Comparison of ENCODE assay signal across 9 cellular contexts in the genomic region with DNA sequence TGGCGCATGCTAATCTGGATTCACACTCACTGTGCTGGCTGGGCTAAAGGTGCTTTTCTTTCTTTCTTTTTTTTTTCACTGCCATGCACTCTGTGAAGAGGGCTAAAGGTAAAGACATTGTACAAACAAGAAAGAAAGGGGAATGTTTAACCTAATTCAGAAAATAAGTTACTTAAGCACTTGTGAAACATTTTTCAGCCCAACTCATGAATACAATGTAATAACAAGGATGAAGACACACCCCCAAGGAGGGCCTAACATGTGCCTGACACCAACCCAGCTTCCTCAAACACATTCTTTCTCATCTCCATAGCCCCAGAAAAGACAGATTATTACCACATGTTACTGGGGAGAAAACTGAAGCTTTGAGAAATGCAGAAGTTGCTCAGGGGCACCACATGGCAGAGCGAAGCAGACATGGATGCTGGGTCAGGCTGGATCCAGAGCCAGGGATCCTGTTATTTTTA. TPM values are rescaled to one million over a fixed set of nuclear protein-coding genes. Genes with fewer than 3 reads are reported as not detected.
DNase-seq lines count a peak whose midpoint lies in the region; ATAC-seq and TF ChIP-seq lines count a peak whose summit lies in the region.
"Had no signal": no experiment of that assay in that cellular context is flagged by ENCODE, and none has a peak within 500 bp of the region (broad histone marks: within the 10 kb centered on the region; RNA-seq: fewer than 3 reads in every experiment).

No MANE protein-coding gene starts in this region.

- H3K27me3 ChIP-seq in left lung (no peaks in the 10 kb centered on the region), upper lobe of left lung (no peaks in the 10 kb centered on the region)

- no peaks in the 10 kb centered on the region for H3K9me3 Mint-ChIP-seq in activated naive CD4-positive, alpha-beta T cell treated with anti-CD3 and anti-CD28 coated beads, Interleukin-2, amount 50 U/mL, for 72 hours
- no peaks in the 10 kb centered on the region for H3K9me3 Mint-ChIP-seq in activated T-helper 1 cell treated with anti-CD3 and anti-CD28 coated beads, Interleukin-12 subunit alpha, Interleukin-12 subunit beta, Interleukin-2, Interleukin-4 antibody, amounts not matched to agents 30 ng/mL and 10 ng/mL and 1 ng/mL, durations not matched to agents 14 hours and 24 hours and 36 hours

- TF ChIP-seq CTCF in left lung (IDR thresholded peaks at IDR 0.05), result no peak
- no peak for TF ChIP-seq CTCF in upper lobe of left lung (IDR thresholded peaks at IDR 0.05)

- no peak for TF ChIP-seq EP300 in upper lobe of left lung (IDR thresholded peaks at IDR 0.05)

- H3K4me1 ChIP-seq in left lung (peaks cover 34 to 64% of the 10 kb centered on the region in 2 donors), upper lobe of left lung (peaks cover 54 to 77% (median 58%) of the 10 kb centered on the region in 4 donors)

- H3K4me3 ChIP-seq in left lung, result no peak overlapping the region
- no peak overlapping the region for H3K4me3 ChIP-seq in upper lobe of left lung

- H3K36me3 Mint-ChIP-seq in activated naive CD4-positive, alpha-beta T cell treated with anti-CD3 and anti-CD28 coated beads, Interleukin-2, amount 50 U/mL, for 72 hours, result peaks cover 7 to 20% of the 10 kb centered on the region in 2 donors
- peaks cover 13% of the 10 kb centered on the region for H3K36me3 Mint-ChIP-seq in activated T-helper 1 cell treated with anti-CD3 and anti-CD28 coated beads, Interleukin-12 subunit alpha, Interleukin-12 subunit beta, Interleukin-2, Interleukin-4 antibody, amounts not matched to agents 30 ng/mL and 10 ng/mL and 1 ng/mL, durations not matched to agents 14 hours and 24 hours and 36 hours (ENCODE audit: low read depth)

- H3K27ac Mint-ChIP-seq in activated naive CD4-positive, alpha-beta T cell treated with anti-CD3 and anti-CD28 coated beads, Interleukin-2, amount 50 U/mL, for 72 hours, result peak overlapping the region; percentile 52 to 95
- H3K27ac Mint-ChIP-seq in activated T-helper 1 cell treated with anti-CD3 and anti-CD28 coated beads, Interleukin-12 subunit alpha, Interleukin-12 subunit beta, Interleukin-2, Interleukin-4 antibody, amounts not matched to agents 30 ng/mL and 10 ng/mL and 1 ng/mL, durations not matched to agents 14 hours and 24 hours and 36 hours, result peak overlapping the region; percentile 35

- H3K4me1 Mint-ChIP-seq in activated T-helper 1 cell treated with anti-CD3 and anti-CD28 coated beads, Interleukin-12 subunit alpha, Interleukin-12 subunit beta, Interleukin-2, Interleukin-4 antibody, amounts not matched to agents 30 ng/mL and 10 ng/mL and 1 ng/mL, durations not matched to agents 14 hours and 24 hours and 36 hours (ENCODE audit: low read depth), result peaks cover 60% of the 10 kb centered on the region

- H3K9me3 ChIP-seq in left lung (no peaks in the 10 kb centered on the region), upper lobe of left lung (no peaks in the 10 kb centered on the region)

- peak overlapping the region; percentile 48 to 77 for H3K27ac ChIP-seq in left lung
- peak overlapping the region; percentile 60 to 89 (median 68) for H3K27ac ChIP-seq in upper lobe of left lung

- no peak overlapping the region for H3K4me3 Mint-ChIP-seq in activated T-helper 1 cell treated with anti-CD3 and anti-CD28 coated beads, Interleukin-12 subunit alpha, Interleukin-12 subunit beta, Interleukin-2, Interleukin-4 antibody, amounts not matched to agents 30 ng/mL and 10 ng/mL and 1 ng/mL, durations not matched to agents 14 hours and 24 hours and 36 hours

- peak; percentile 2 to 4 for ATAC-seq in activated naive CD4-positive, alpha-beta T cell treated with anti-CD3 and anti-CD28 coated beads, Interleukin-2, amount 50 U/mL, for 72 hours
- ATAC-seq in left lung (peak; percentile 67), upper lobe of left lung (ENCODE audit: low FRiP score in 2 of 2) (peak; percentile 76 to 84), HG03460 (IDR thresholded peaks at IDR 0.05; ENCODE audit: unreplicated experiment) (no peak)

- no peak for TF ChIP-seq POLR2A in upper lobe of left lung (IDR thresholded peaks at IDR 0.05)

- no peaks in the 10 kb centered on the region for H3K27me3 Mint-ChIP-seq in activated T-helper 1 cell treated with anti-CD3 and anti-CD28 coated beads, Interleukin-12 subunit alpha, Interleukin-12 subunit beta, Interleukin-2, Interleukin-4 antibody, amounts not matched to agents 30 ng/mL and 10 ng/mL and 1 ng/mL, durations not matched to agents 14 hours and 24 hours and 36 hours (ENCODE audit: insufficient read depth)

- intact Hi-C loops in activated T-helper 1 cell treated with anti-CD3 and anti-CD28 coated beads, Interleukin-12 subunit alpha, Interleukin-12 subunit beta, Interleukin-2, Interleukin-4 antibody, amounts not matched to agents 30 ng/mL and 10 ng/mL and 1 ng/mL, durations not matched to agents 14 hours and 24 hours and 36 hours (cut with micrococcal nuclease), result loop anchor here (2.0 kb wide), 1 partner anchor 17 kb away; no protein-coding TSS in a partner anchor
- intact Hi-C loops in left lung (cut with DNase I), result no loop called here

- no peak for DNase-seq in activated naive CD4-positive, alpha-beta T cell treated with anti-CD3 and anti-CD28 coated beads, Interleukin-2, amount 50 U/mL, for 72 hours (ENCODE audit: low spot score in 2 of 2)
- DNase-seq in activated naive CD4-positive, alpha-beta T cell (lab: John Stamatoyannopoulos, UW), result no peak
- DNase-seq in activated T-helper 1 cell treated with anti-CD3 and anti-CD28 coated beads, Interleukin-12 subunit alpha, Interleukin-12 subunit beta, Interleukin-2, Interleukin-4 antibody, amounts not matched to agents 30 ng/mL and 10 ng/mL and 1 ng/mL, durations not matched to agents 14 hours and 24 hours and 36 hours (ENCODE audit: low spot score), result no peak
- DNase-seq in left lung, result peak in 1 of 2 donors; percentile 50
- DNase-seq in upper lobe of left lung, result peak in 1 of 2 donors; percentile 58
- DNase-seq in activated CD4-positive, CD25-positive, alpha-beta regulatory T cell (lab: John Stamatoyannopoulos, UW), result no peak
- no peak for DNase-seq in activated CD4-positive, alpha-beta T cell treated with anti-CD3 and anti-CD28 coated beads, Interleukin-2, amount 50 U/mL, for 1 hour
- DNase-seq: NCI-H1105 treated with DMSO at 0.1 percent for 48 hours had no signal

- WGBS in upper lobe of left lung, 2 donors, result 53 to 55% methylated on average over 2 of the region's 2 CpGs

- H3K36me3 ChIP-seq in left lung, result no peaks in the 10 kb centered on the region
- no peaks in the 10 kb centered on the region for H3K36me3 ChIP-seq in upper lobe of left lung

RNA-seq across cellular contexts. Expression of a gene that starts 5.7 kb away (rescaled TPM):
- total RNA-seq in activated naive CD4-positive, alpha-beta T cell treated with anti-CD3 and anti-CD28 coated beads, Interleukin-2, amount 50 U/mL, for 72 hours, result 10 to 100 TPM; 16.6 to 24.0 TPM
- total RNA-seq in activated T-helper 1 cell treated with anti-CD3 and anti-CD28 coated beads, Interleukin-12 subunit alpha, Interleukin-12 subunit beta, Interleukin-2, Interleukin-4 antibody, amounts not matched to agents 30 ng/mL and 10 ng/mL and 1 ng/mL, durations not matched to agents 14 hours and 24 hours and 36 hours, result 19.8 and 20.1 TPM in 2 replicates
- total RNA-seq in left lung, result 10 to 100 TPM; 21.0 to 28.3 TPM
- 10 to 100 TPM; 39.7 to 87.0 (median 44.9) TPM for total RNA-seq in upper lobe of left lung

RNA-seq across cellular contexts. Expression of a gene that starts 56.8 kb away (rescaled TPM):
- total RNA-seq in activated naive CD4-positive, alpha-beta T cell treated with anti-CD3 and anti-CD28 coated beads, Interleukin-2, amount 50 U/mL, for 72 hours, result 1 to 10 TPM in 1 of 2 donors, under 1 TPM in 1; 0.51 to 3.6 TPM
- 1.7 TPM in 1 of 2 replicates, not detected in the other for total RNA-seq in activated T-helper 1 cell treated with anti-CD3 and anti-CD28 coated beads, Interleukin-12 subunit alpha, Interleukin-12 subunit beta, Interleukin-2, Interleukin-4 antibody, amounts not matched to agents 30 ng/mL and 10 ng/mL and 1 ng/mL, durations not matched to agents 14 hours and 24 hours and 36 hours
- total RNA-seq in left lung, result 1 to 10 TPM; 1.2 to 7.5 TPM
- 10 to 100 TPM in 2 of 6 donors, 1 to 10 TPM in 4; 1.2 to 62.9 (median 6.5) TPM for total RNA-seq in upper lobe of left lung
